ENCODE assay signal across 20 cellular contexts in the genomic region with DNA sequence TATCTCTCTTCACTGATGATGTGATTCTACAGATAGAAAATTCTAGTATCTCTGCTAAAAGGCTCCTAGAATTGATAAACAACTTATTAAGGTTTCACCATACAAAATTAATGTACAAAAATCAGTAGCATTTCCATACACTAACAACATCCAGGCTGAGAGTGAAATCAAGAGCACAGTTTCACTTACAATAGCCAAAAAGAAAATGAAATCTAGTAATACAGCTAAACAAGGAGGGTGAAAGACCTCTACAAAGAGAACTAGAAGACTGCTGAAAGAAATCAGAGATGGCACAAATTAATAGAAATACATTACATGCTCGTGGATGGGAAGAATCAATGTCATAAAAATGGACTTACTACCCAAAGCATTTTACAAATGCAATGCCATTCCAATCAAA.
DNase-seq lines count a peak whose midpoint lies in the region; ATAC-seq, FAIRE-seq and TF ChIP-seq lines count a peak whose summit lies in the region.
"Had no signal": no experiment of that assay in that cellular context is flagged by ENCODE, and none has a peak within 500 bp of the region (broad histone marks: within the 10 kb centered on the region; RNA-seq: fewer than 3 reads in every experiment).

No MANE protein-coding gene starts in this region.

- no peak overlapping the region for H3K4me3 ChIP-seq in GM12878
- H3K4me3 ChIP-seq: A549; BLaER1 treated with 17β-estradiol and CSF1 and Interleukin-3, amounts not matched to agents 10 nM and 100 nM had no signal

- no peaks in the 10 kb centered on the region for H3K4me1 ChIP-seq in GM12878 (ENCODE audit: control insufficient read depth, insufficient read depth, low read length)
- H3K4me1 ChIP-seq: A549; BLaER1 treated with 17β-estradiol and CSF1 and Interleukin-3, amounts not matched to agents 10 nM and 100 nM; Caco-2 had no signal

- no peak for FAIRE-seq in GM12878 (lab: Jason Lieb, UNC)
- FAIRE-seq: A549, G401.6, GM12892, GM18507, GM19239 had no signal

- in situ Hi-C loops in GM12878 (cut with MboI) = no loop called here

- RAD21 ChIA-PET in GM12878 (lab: Charles Lee; ENCODE audit: unreplicated experiment) = no interaction called here

- BruUV-seq in GM12878 (replicated peaks; lab: Mats Ljungman, UMichigan) = no TSS peak

- no peak for TF ChIP-seq EP300 in GM12878 (IDR thresholded peaks at IDR 0.05; ENCODE audit: borderline replicate concordance in 1 of 2, control insufficient read depth in 1 of 2, low read depth in 2 of 2, low read length in 2 of 2)

- no peak overlapping the region for H3K4me2 ChIP-seq in GM12878 (ENCODE audit: control insufficient read depth, insufficient read depth)
- H3K4me2 ChIP-seq: A549; BLaER1 treated with 17β-estradiol and CSF1 and Interleukin-3, amounts not matched to agents 10 nM and 100 nM had no signal

- no peaks in the 10 kb centered on the region for H4K20me1 ChIP-seq in GM12878 (ENCODE audit: control insufficient read depth, insufficient read depth)
- H4K20me1 ChIP-seq: BLaER1 treated with 17β-estradiol and CSF1 and Interleukin-3, amounts not matched to agents 10 nM and 100 nM had no signal

- no peak overlapping the region for H2AFZ ChIP-seq in GM12878 (ENCODE audit: control insufficient read depth, low read depth, low read length)

- no peak for DNase-seq in GM12878 (ENCODE audit: low read depth, low spot score)
- DNase-seq in NCI-H2171 treated with DMSO at 0.1 percent for 48 hours (lab: John Stamatoyannopoulos, UW) = no peak
- no peak for DNase-seq in HT-29 (ENCODE audit: low spot score)
- DNase-seq: AML-193; Caco-2; Calu3; CD4-positive, alpha-beta T cell; CD8-positive, alpha-beta T cell; DMS79 treated with DMSO at 0.1 percent for 48 hours; GF-D8 had no signal

- ATAC-seq in GM18867 (IDR thresholded peaks at IDR 0.05; ENCODE audit: unreplicated experiment) (peak; percentile 81), GM21717 (IDR thresholded peaks at IDR 0.05; ENCODE audit: unreplicated experiment) (peak; percentile 61), GM12878 (peak; percentile 63)
- ATAC-seq: A549; CD8-positive, alpha-beta T cell had no signal

- POLR2A ChIA-PET in GM12878 (lab: Charles Lee) = no interaction called here

- CTCF ChIA-PET in GM12878 (lab: Yijun Ruan, JAX) = interaction anchor here (1.1 to 1.5 kb wide), 2 partner anchors 10 to 157 kb away, joined by 3 to 5 read pairs; no protein-coding TSS in a partner anchor

- no peak overlapping the region for H3K27ac ChIP-seq in GM12878 (ENCODE audit: control insufficient read depth, insufficient read depth)
- H3K27ac ChIP-seq: 22Rv1; A549; BLaER1 treated with 17β-estradiol and CSF1 and Interleukin-3, amounts not matched to agents 10 nM and 100 nM; C4-2B had no signal

- intact Hi-C loops in GM12878 (cut with micrococcal nuclease; ENCODE audit: unreplicated experiment) = no loop called here

- no peaks in the 10 kb centered on the region for H3K27me3 ChIP-seq in GM12878 (replicated peaks in 1 of 2; ENCODE audit: control insufficient read depth in 2 of 2, insufficient read depth in 2 of 2, low read length in 1 of 2)
- H3K27me3 ChIP-seq: BLaER1 treated with 17β-estradiol and CSF1 and Interleukin-3, amounts not matched to agents 10 nM and 100 nM had no signal

- no peak overlapping the region for H3K9ac ChIP-seq in GM12878 (ENCODE audit: control insufficient read depth, insufficient read depth, low read length)
- H3K9ac ChIP-seq: BLaER1 treated with 17β-estradiol and CSF1 and Interleukin-3, amounts not matched to agents 10 nM and 100 nM had no signal

- no peaks in the 10 kb centered on the region for H3K9me3 ChIP-seq in GM12878 (replicated peaks; ENCODE audit: control insufficient read depth, insufficient read depth, low read length)
- H3K9me3 ChIP-seq: A549; BLaER1 treated with 17β-estradiol and CSF1 and Interleukin-3, amounts not matched to agents 10 nM and 100 nM; Caco-2 had no signal

- no peak for TF ChIP-seq RAD21 in GM12878 (IDR thresholded peaks at IDR 0.05; ENCODE audit: insufficient read depth, low read depth, low read length)

- TF ChIP-seq CTCF in GM12878 (IDR thresholded peaks at IDR 0.05 in 2 of 3, conservative IDR thresholded peaks at IDR 0.05 in 1 of 3; ENCODE audit: control insufficient read depth in 2 of 3, extremely low read depth in 1 of 3, insufficient read depth in 1 of 3, low read depth in 3 of 3, low read length in 3 of 3) = no peak

- 0% methylated on average over 1 of the region's 1 CpG for whole genome bisulfite sequencing in GM12878 (ENCODE audit: insufficient coverage, insufficient replicate concordance, low lambda C conversion rate, missing lambda C conversion rate)

- H3K36me3 ChIP-seq in GM12878 (ENCODE audit: control insufficient read depth in 2 of 2, insufficient read depth in 2 of 2, low read length in 1 of 2) = no peaks in the 10 kb centered on the region
- H3K36me3 ChIP-seq: BLaER1 treated with 17β-estradiol and CSF1 and Interleukin-3, amounts not matched to agents 10 nM and 100 nM had no signal

- TF ChIP-seq POLR2A in GM12878 (IDR thresholded peaks at IDR 0.05; ENCODE audit: low read depth, low read length) = no peak

- SMC1A ChIA-PET in GM12878 (lab: Charles Lee; ENCODE audit: uncharacterized antibody, unreplicated experiment) = interaction anchor here (0.7 kb wide), 1 partner anchor 250 kb away, joined by 3 read pairs; no protein-coding TSS in a partner anchor

- no peaks in the 10 kb centered on the region for H3K79me2 ChIP-seq in GM12878 (ENCODE audit: control insufficient read depth, insufficient read depth, low read length)

TF ChIP-seq in GM12878, 131 proteins besides CTCF, POLR2A, EP300 and RAD21 (continues in another document):
- TF ChIP-seq, protein P1, sequence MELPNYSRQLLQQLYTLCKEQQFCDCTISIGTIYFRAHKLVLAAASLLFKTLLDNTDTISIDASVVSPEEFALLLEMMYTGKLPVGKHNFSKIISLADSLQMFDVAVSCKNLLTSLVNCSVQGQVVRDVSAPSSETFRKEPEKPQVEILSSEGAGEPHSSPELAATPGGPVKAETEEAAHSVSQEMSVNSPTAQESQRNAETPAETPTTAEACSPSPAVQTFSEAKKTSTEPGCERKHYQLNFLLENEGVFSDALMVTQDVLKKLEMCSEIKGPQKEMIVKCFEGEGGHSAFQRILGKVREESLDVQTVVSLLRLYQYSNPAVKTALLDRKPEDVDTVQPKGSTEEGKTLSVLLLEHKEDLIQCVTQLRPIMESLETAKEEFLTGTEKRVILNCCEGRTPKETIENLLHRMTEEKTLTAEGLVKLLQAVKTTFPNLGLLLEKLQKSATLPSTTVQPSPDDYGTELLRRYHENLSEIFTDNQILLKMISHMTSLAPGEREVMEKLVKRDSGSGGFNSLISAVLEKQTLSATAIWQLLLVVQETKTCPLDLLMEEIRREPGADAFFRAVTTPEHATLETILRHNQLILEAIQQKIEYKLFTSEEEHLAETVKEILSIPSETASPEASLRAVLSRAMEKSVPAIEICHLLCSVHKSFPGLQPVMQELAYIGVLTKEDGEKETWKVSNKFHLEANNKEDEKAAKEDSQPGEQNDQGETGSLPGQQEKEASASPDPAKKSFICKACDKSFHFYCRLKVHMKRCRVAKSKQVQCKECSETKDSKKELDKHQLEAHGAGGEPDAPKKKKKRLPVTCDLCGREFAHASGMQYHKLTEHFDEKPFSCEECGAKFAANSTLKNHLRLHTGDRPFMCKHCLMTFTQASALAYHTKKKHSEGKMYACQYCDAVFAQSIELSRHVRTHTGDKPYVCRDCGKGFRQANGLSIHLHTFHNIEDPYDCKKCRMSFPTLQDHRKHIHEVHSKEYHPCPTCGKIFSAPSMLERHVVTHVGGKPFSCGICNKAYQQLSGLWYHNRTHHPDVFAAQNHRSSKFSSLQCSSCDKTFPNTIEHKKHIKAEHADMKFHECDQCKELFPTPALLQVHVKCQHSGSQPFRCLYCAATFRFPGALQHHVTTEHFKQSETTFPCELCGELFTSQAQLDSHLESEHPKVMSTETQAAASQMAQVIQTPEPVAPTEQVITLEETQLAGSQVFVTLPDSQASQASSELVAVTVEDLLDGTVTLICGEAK (IDR thresholded peaks at IDR 0.05; ENCODE audit: borderline replicate concordance) = no peak
- TF ChIP-seq USF2 (IDR thresholded peaks at IDR 0.05; ENCODE audit: borderline replicate concordance, low read depth, low read length) (no peak), BACH1 (IDR thresholded peaks at IDR 0.05; ENCODE audit: borderline replicate concordance) (no peak), TCF12 (IDR thresholded peaks at IDR 0.05; ENCODE audit: low read depth, low read length) (no peak), SUPT20H (IDR thresholded peaks at IDR 0.05; ENCODE audit: borderline replicate concordance, control insufficient read depth, low read depth, low read length) (no peak), NR2C1 (IDR thresholded peaks at IDR 0.05) (no peak)
- TF ChIP-seq, protein P2, sequence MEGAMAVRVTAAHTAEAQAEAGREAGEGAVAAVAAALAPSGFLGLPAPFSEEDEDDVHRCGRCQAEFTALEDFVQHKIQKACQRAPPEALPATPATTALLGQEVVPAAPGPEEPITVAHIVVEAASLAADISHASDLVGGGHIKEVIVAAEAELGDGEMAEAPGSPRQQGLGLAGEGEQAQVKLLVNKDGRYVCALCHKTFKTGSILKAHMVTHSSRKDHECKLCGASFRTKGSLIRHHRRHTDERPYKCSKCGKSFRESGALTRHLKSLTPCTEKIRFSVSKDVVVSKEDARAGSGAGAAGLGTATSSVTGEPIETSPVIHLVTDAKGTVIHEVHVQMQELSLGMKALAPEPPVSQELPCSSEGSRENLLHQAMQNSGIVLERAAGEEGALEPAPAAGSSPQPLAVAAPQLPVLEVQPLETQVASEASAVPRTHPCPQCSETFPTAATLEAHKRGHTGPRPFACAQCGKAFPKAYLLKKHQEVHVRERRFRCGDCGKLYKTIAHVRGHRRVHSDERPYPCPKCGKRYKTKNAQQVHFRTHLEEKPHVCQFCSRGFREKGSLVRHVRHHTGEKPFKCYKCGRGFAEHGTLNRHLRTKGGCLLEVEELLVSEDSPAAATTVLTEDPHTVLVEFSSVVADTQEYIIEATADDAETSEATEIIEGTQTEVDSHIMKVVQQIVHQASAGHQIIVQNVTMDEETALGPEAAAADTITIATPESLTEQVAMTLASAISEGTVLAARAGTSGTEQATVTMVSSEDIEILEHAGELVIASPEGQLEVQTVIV (IDR thresholded peaks at IDR 0.05; ENCODE audit: borderline replicate concordance, partially characterized antibody) = no peak
